In genomic region chr22:46035742-46036557, GRCh38 we compare ENCODE assay signal across 8 cellular contexts. TPM values are rescaled to one million over a fixed set of nuclear protein-coding genes. Genes with fewer than 3 reads are reported as not detected.
DNase-seq lines count a peak whose midpoint lies in the region; ATAC-seq and TF ChIP-seq lines count a peak whose summit lies in the region.

No MANE protein-coding gene starts in this region.

- TF ChIP-seq EP300 in esophagus muscularis mucosa (IDR thresholded peaks at IDR 0.05): no peak

- no peaks in the 10 kb centered on the region for H3K9me3 ChIP-seq in Panc1 (ENCODE audit: control insufficient read depth, insufficient read depth, low read depth, low read length)
- no peaks in the 10 kb centered on the region for H3K9me3 ChIP-seq in esophagus muscularis mucosa

- H3K9me3 Mint-ChIP-seq in IgD-negative memory B cell: no peaks in the 10 kb centered on the region
- H3K9me3 Mint-ChIP-seq in activated T-cell treated with anti-CD3 and anti-CD28 coated beads, Interleukin-2, amount 50 U/mL, for 72 hours: no peaks in the 10 kb centered on the region

- H3K27me3 ChIP-seq in Panc1 (ENCODE audit: control insufficient read depth, insufficient read depth, low read length) (no peaks in the 10 kb centered on the region), esophagus muscularis mucosa (no peaks in the 10 kb centered on the region)

- H3K4me1 ChIP-seq in Panc1 (ENCODE audit: control insufficient read depth, insufficient read depth, low read length) (peaks cover 55% of the 10 kb centered on the region), esophagus muscularis mucosa (peaks cover 13 to 44% (median 27%) of the 10 kb centered on the region in 4 donors)

- DNase-seq in DMS79 (lab: John Stamatoyannopoulos, UW) (peak; percentile 76), Panc1 (ENCODE audit: low read depth, low spot score) (no peak), esophagus muscularis mucosa (ENCODE audit: extremely low spot score) (peak; percentile 100), myocyte (ENCODE audit: low read depth) (peak; percentile 99)
- peak; percentile 99 to 100 for DNase-seq in activated T-cell treated with anti-CD3 and anti-CD28 coated beads, Interleukin-2, amount 50 U/mL, for 72 hours
- DNase-seq in stimulated activated CD8-positive, alpha-beta memory T cell treated with anti-CD3 and anti-CD28 coated beads, Interleukin-7, amount 100 ng/mL, for 24 hours (ENCODE audit: low read depth): peak; percentile 100

- TSS peak; percentile 85 for BruUV-seq in Panc1 (replicated peaks; lab: Mats Ljungman, UMichigan)

- POLR2A ChIA-PET in Panc1 (lab: Charles Lee): interaction anchor here (0.6 to 1.2 kb wide), 4 partner anchors 16 to 470 kb away, joined by 4 to 8 read pairs (median 6); no protein-coding TSS in a partner anchor

- peak overlapping the region; percentile 95 for H3K27ac ChIP-seq in Panc1 (ENCODE audit: low read length)
- peak overlapping the region; percentile 93 to 98 (median 96) for H3K27ac ChIP-seq in esophagus muscularis mucosa (replicated peaks in 1 of 4)

- peaks cover 8 to 13% (median 10%) of the 10 kb centered on the region in 3 donors for H3K4me1 Mint-ChIP-seq in IgD-negative memory B cell
- peaks cover 27% of the 10 kb centered on the region for H3K4me1 Mint-ChIP-seq in activated T-cell treated with anti-CD3 and anti-CD28 coated beads, Interleukin-2, amount 50 U/mL, for 72 hours (ENCODE audit: low read depth)

- no peaks in the 10 kb centered on the region for H3K27me3 Mint-ChIP-seq in IgD-negative memory B cell
- no peaks in the 10 kb centered on the region for H3K27me3 Mint-ChIP-seq in activated T-cell treated with anti-CD3 and anti-CD28 coated beads, Interleukin-2, amount 50 U/mL, for 72 hours (ENCODE audit: low read depth)

- peak overlapping the region; percentile 65 to 74 for H3K4me3 ChIP-seq in Panc1 (ENCODE audit: low read depth in 2 of 2, low read length in 2 of 2)
- H3K4me3 ChIP-seq in esophagus muscularis mucosa: peak overlapping the region; percentile 77 to 84 (median 80)

- peak; percentile 97 for TF ChIP-seq POLR2A in esophagus muscularis mucosa (IDR thresholded peaks at IDR 0.05; ENCODE audit: low read depth)

- TF ChIP-seq CTCF in Panc1 (IDR thresholded peaks at IDR 0.05) (no peak), esophagus muscularis mucosa (IDR thresholded peaks at IDR 0.05) (no peak)

- ATAC-seq in GM21576 (IDR thresholded peaks at IDR 0.05; ENCODE audit: unreplicated experiment): peak; percentile 92
- peak; percentile 93 for ATAC-seq in Panc1
- ATAC-seq in activated T-cell treated with anti-CD3 and anti-CD28 coated beads, Interleukin-2, amount 50 U/mL, for 72 hours (replicated peaks in 1 of 2): peak; percentile 94

- in situ Hi-C loops in Panc1 (cut with HindIII; ENCODE audit: low pct_unique_long_range_greater_than_20kb, low sequenced_read_pairs): no loop called here

- intact Hi-C loops in Panc1 (cut with micrococcal nuclease; ENCODE audit: unreplicated experiment): no loop called here
- intact Hi-C loops in esophagus muscularis mucosa (cut with DNase I): no loop called here

- peak overlapping the region; percentile 86 to 96 (median 94) for H3K27ac Mint-ChIP-seq in IgD-negative memory B cell
- peak overlapping the region; percentile 85 for H3K27ac Mint-ChIP-seq in activated T-cell treated with anti-CD3 and anti-CD28 coated beads, Interleukin-2, amount 50 U/mL, for 72 hours

- H3K36me3 ChIP-seq in Panc1 (ENCODE audit: control insufficient read depth, insufficient read depth, low read length) (peaks cover 3% of the 10 kb centered on the region; the same call in 1 of the 2 replicates), esophagus muscularis mucosa (no peaks in the 10 kb centered on the region)

- 2% methylated on average over 10 of the region's 84 CpGs for WGBS in esophagus muscularis mucosa

- H3K36me3 Mint-ChIP-seq in IgD-negative memory B cell: no peaks in the 10 kb centered on the region
- H3K36me3 Mint-ChIP-seq in activated T-cell treated with anti-CD3 and anti-CD28 coated beads, Interleukin-2, amount 50 U/mL, for 72 hours (ENCODE audit: insufficient read depth in 2 of 2): no peaks in the 10 kb centered on the region

- peak overlapping the region; percentile 85 to 94 (median 92) for H3K4me3 Mint-ChIP-seq in IgD-negative memory B cell
- H3K4me3 Mint-ChIP-seq in activated T-cell treated with anti-CD3 and anti-CD28 coated beads, Interleukin-2, amount 50 U/mL, for 72 hours: peak overlapping the region; percentile 91

- CTCF ChIA-PET in Panc1 (lab: Charles Lee): interaction anchor here (0.6 to 3.5 kb wide), 4 partner anchors 23 to 255 kb away, joined by 3 to 20 read pairs (median 7); no protein-coding TSS in a partner anchor

RNA-seq across cellular contexts. Expression of gene WNT7B, which starts 59.0 kb away (rescaled TPM):
- polyA plus RNA-seq in IgD-negative memory B cell: not detected
- total RNA-seq in Panc1 (2021; ENCODE audit: unreplicated experiment) (52.1 TPM), esophagus muscularis mucosa (not detected), myocyte (not detected in 2 replicates)
- 46.4 TPM for polyA plus RNA-seq in Panc1 (2012; ENCODE audit: insufficient read length)
- not detected for total RNA-seq in activated T-cell treated with anti-CD3 and anti-CD28 coated beads, Interleukin-2, amount 50 U/mL, for 72 hours
- not detected for polyA plus RNA-seq in myocyte (2012)

Comparison
In these comparisons a context has a peak if more than half of its experiments do, and no peak if none do; other contexts are left out.
1. RNA of gene WNT7B, which starts 59.0 kb away (total RNA-seq): 52.1 TPM in Panc1 (single experiment); not detected in activated T-cell treated with anti-CD3 and anti-CD28 coated beads, Interleukin-2, amount 50 U/mL, for 72 hours, not detected in esophagus muscularis mucosa and not detected in myocyte; every median in the first group is over 10 times any median in the second.
2. Peak in every context shown above with its lines, with median percentiles within 50 percentile points of each other: ATAC-seq.